In genomic region chr4:154529737-154530136, GRCh38 we compare ENCODE assay signal across 18 cellular contexts. TPM values are rescaled to one million over a fixed set of nuclear protein-coding genes. Genes with fewer than 3 reads are reported as not detected.
DNase-seq lines count a peak whose midpoint lies in the region; ATAC-seq, FAIRE-seq and TF ChIP-seq lines count a peak whose summit lies in the region.
"Had no signal": no experiment of that assay in that cellular context is flagged by ENCODE, and none has a peak within 500 bp of the region (broad histone marks: within the 10 kb centered on the region; RNA-seq: fewer than 3 reads in every experiment).

No MANE protein-coding gene starts in this region.

- H3K4me3 ChIP-seq in bronchial epithelial cell (ENCODE audit: low read depth, low read length), result no peak overlapping the region
- no peak overlapping the region for H3K4me3 ChIP-seq in fibroblast of the aortic adventitia (ENCODE audit: low read depth, low read length)
- H3K4me3 ChIP-seq: A549 had no signal

- FAIRE-seq in bronchial epithelial cell (lab: Jason Lieb, UNC), result peak; percentile 99
- FAIRE-seq: A549 had no signal

- H3K36me3 ChIP-seq in bronchial epithelial cell (ENCODE audit: control insufficient read depth, insufficient read depth, low read length), result no peaks in the 10 kb centered on the region

- ATAC-seq in omental fat pad (ENCODE audit: low FRiP score), result peak; percentile 83
- no peak for ATAC-seq in GM21367 (IDR thresholded peaks at IDR 0.05; ENCODE audit: unreplicated experiment)
- ATAC-seq in GM21390 (IDR thresholded peaks at IDR 0.05; ENCODE audit: unreplicated experiment), result no peak
- no peak for ATAC-seq in left ventricle myocardium superior
- ATAC-seq: A549, HCT116, PC-3, Right ventricle myocardium inferior had no signal

- H3K27me3 ChIP-seq in bronchial epithelial cell (ENCODE audit: control insufficient read depth, insufficient read depth, low read length), result no peaks in the 10 kb centered on the region

- TF ChIP-seq CTCF in bronchial epithelial cell (IDR thresholded peaks at IDR 0.05; ENCODE audit: insufficient read depth, low read length, severe bottlenecking), result no peak
- no peak for TF ChIP-seq CTCF in fibroblast of the aortic adventitia (IDR thresholded peaks at IDR 0.05; ENCODE audit: insufficient read depth, low read length)
- TF ChIP-seq CTCF in omental fat pad (IDR thresholded peaks at IDR 0.05), result no peak

- DNase-seq in RPMI7951 (ENCODE audit: low read depth) (peak; percentile 2), bronchial epithelial cell (ENCODE audit: low read depth) (peak; percentile 95), fibroblast of the aortic adventitia (ENCODE audit: low read depth) (peak; percentile 10), omental fat pad (ENCODE audit: low spot score) (no peak), NCI-H2029 (lab: John Stamatoyannopoulos, UW) (no peak), left ventricle myocardium superior (no peak)
- DNase-seq: Caco-2; NCI-H146; NCI-H345; NCI-H526 treated with DMSO at 0.1 percent for 48 hours; NK-92 treated with Interleukin-12 subunit alpha and Interleukin-12 subunit beta, amount 100 ng/mL, for 24 hours; PC-3 had no signal

- intact Hi-C loops in left ventricle myocardium superior (cut with micrococcal nuclease), result no loop called here

RNA-seq across cellular contexts. Expression of gene PLRG1, which starts 20.5 kb away (rescaled TPM):
- 54.0 and 77.4 TPM in 2 replicates for total RNA-seq in RPMI7951 (2014; rRNA removed; shearing (Covaris generic))
- total RNA-seq in bronchial epithelial cell (99.9 and 106 TPM in 2 replicates), fibroblast of the aortic adventitia (ENCODE audit: low replicate concordance) (59.2 and 79.6 TPM in 2 replicates), omental fat pad (10 to 100 TPM; 39.2 to 54.7 (median 41.2) TPM), left ventricle myocardium superior (37.0 TPM)

RNA-seq across cellular contexts. Expression of gene FGB, which starts 33.1 kb away (rescaled TPM):
- total RNA-seq in RPMI7951 (2014; rRNA removed; shearing (Covaris generic)), result not detected in 2 replicates
- not detected in 2 replicates for total RNA-seq in bronchial epithelial cell
- not detected in 2 replicates for total RNA-seq in fibroblast of the aortic adventitia (ENCODE audit: low replicate concordance)
- total RNA-seq in omental fat pad, result not detected
- total RNA-seq in left ventricle myocardium superior, result not detected
- total RNA-seq: HT1080, Right ventricle myocardium inferior had no signal

RNA-seq across cellular contexts. Expression of gene DCHS2, which starts 38.1 kb away (rescaled TPM):
- total RNA-seq in RPMI7951 (2014; rRNA removed; shearing (Covaris generic)), result not detected in 2 replicates
- total RNA-seq in bronchial epithelial cell (not detected in 2 replicates), fibroblast of the aortic adventitia (ENCODE audit: low replicate concordance) (under 0.01 TPM in 1 of 2 replicates, not detected in the other), omental fat pad (1 to 10 TPM in 2 of 4 donors, under 1 TPM in 2; 0.06 to 2.0 (median 0.72) TPM), left ventricle myocardium superior (not detected)
- total RNA-seq: Caco-2, HT1080, Right ventricle myocardium inferior had no signal

Comparison
In these comparisons a context has a peak if more than half of its experiments do, and no peak if none do; other contexts are left out.
1. DNase-seq: peak in RPMI7951 (single experiment), bronchial epithelial cell (single experiment) and fibroblast of the aortic adventitia (single experiment); none in omental fat pad (single experiment), NCI-H2029 (single experiment) and left ventricle myocardium superior (single experiment).